In the genomic region with DNA sequence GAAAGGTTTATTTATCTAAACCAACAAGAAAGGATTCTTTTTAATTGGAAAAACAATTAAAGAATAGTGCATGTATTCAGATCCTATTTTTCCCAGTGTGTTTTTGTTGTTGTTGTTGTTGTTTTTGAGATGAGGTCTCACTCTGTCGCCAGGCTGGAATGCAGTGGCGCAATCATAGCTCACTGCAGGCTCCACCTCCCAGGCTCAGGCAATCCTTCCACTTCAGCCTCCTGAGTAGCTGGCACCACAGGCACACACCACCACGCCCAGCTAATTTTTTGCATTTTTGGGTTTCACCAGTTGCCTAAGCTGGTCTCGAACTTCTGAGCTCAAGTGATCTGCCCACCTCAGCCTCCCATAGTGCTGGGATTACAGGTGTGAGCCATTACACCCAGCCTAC, we compare ENCODE assay signal across 26 cellular contexts. TPM values are rescaled to one million over a fixed set of nuclear protein-coding genes. Genes with fewer than 3 reads are reported as not detected.
DNase-seq lines count a peak whose midpoint lies in the region; FAIRE-seq and TF ChIP-seq lines count a peak whose summit lies in the region.
"Had no signal": no experiment of that assay in that cellular context is flagged by ENCODE, and none has a peak within 500 bp of the region (broad histone marks: within the 10 kb centered on the region; RNA-seq: fewer than 3 reads in every experiment).

No MANE protein-coding gene starts in this region.

- DNase-seq in AG10803 (ENCODE audit: low read depth) (peak; percentile 47), LoVo (ENCODE audit: low spot score) (peak; percentile 43), H1 (ENCODE audit: low read depth in 1 of 2, low spot score in 2 of 2) (no peak), UCSD-AML1 (lab: John Stamatoyannopoulos, UW; ENCODE audit: unreplicated experiment) (no peak), COLO668 (lab: John Stamatoyannopoulos, UW; ENCODE audit: unreplicated experiment) (no peak)
- no peak for DNase-seq in activated naive CD4-positive, alpha-beta T cell treated with Interleukin-2 at 50 U/mL for 16 hours
- no peak for DNase-seq in activated naive CD4-positive, alpha-beta T cell treated with anti-CD3 and anti-CD28 coated beads for 36 hours
- DNase-seq: activated B cell treated with CpG ODN at 0.5 μM for 24 hours; activated CD4-positive, alpha-beta memory T cell treated with anti-CD3 and anti-CD28 coated beads for 36 hours; activated effector memory CD4-positive, alpha-beta T cell treated with anti-CD3 and anti-CD28 coated beads, Interleukin-2, amount 50 U/mL, for 16 hours; activated T-cell treated with anti-CD3 and anti-CD28 coated beads for 4 hours; DMS 273 treated with DMSO at 0.1 percent for 48 hours; immature natural killer cell; left ventricle myocardium inferior; midbrain; NCI-H1417; NCI-H510A treated with DMSO at 0.1 percent for 48 hours; nephron progenitor cell; stimulated activated CD8-positive, alpha-beta memory T cell treated with anti-CD3 and anti-CD28 coated beads, Interleukin-4, amount 100 ng/mL, for 48 hours had no signal

- peaks cover 0 to 4% (median 0%) of the 10 kb centered on the region in 4 experiments; a peak in 3 of 7 replicates for H3K4me1 ChIP-seq in H1 (replicated peaks in 1 of 4; ENCODE audit: control insufficient read depth in 3 of 4, insufficient read depth in 4 of 4, low read length in 3 of 4)

- peaks cover 16% of the 10 kb centered on the region for H3K4me1 Mint-ChIP-seq in nephron
- H3K4me1 Mint-ChIP-seq in activated naive CD4-positive, alpha-beta T cell treated with anti-CD3 and anti-CD28 coated beads for 36 hours (ENCODE audit: low read depth) = no peaks in the 10 kb centered on the region
- H3K4me1 Mint-ChIP-seq: immature natural killer cell had no signal

- no peak overlapping the region for H2AK5ac ChIP-seq in H1 (ENCODE audit: low read depth, low read length)

- FAIRE-seq in H1 (lab: Jason Lieb, UNC) = no peak
- FAIRE-seq: G401.6 had no signal

- H3K36me3 Mint-ChIP-seq in nephron (ENCODE audit: low read depth) = no peaks in the 10 kb centered on the region
- H3K36me3 Mint-ChIP-seq in activated naive CD4-positive, alpha-beta T cell treated with anti-CD3 and anti-CD28 coated beads for 36 hours (ENCODE audit: low read depth) = no peaks in the 10 kb centered on the region
- H3K36me3 Mint-ChIP-seq: activated CD4-positive, alpha-beta memory T cell treated with anti-CD3 and anti-CD28 coated beads for 36 hours; immature natural killer cell had no signal

- peak overlapping the region in 2 of 3 experiments; percentile 27 to 72 for H3K27ac Mint-ChIP-seq in nephron
- no peak overlapping the region for H3K27ac Mint-ChIP-seq in activated naive CD4-positive, alpha-beta T cell treated with anti-CD3 and anti-CD28 coated beads for 36 hours
- H3K27ac Mint-ChIP-seq: activated B cell treated with CpG ODN at 0.5 μM for 24 hours; activated CD4-positive, alpha-beta memory T cell treated with anti-CD3 and anti-CD28 coated beads for 36 hours; HFFc6; immature natural killer cell had no signal

- no peak overlapping the region for H3K18ac ChIP-seq in H1 (ENCODE audit: extremely low read depth, low read length)

- no peak for TF ChIP-seq EP300 in H1 (IDR thresholded peaks at IDR 0.05; ENCODE audit: borderline replicate concordance in 1 of 2, low read depth in 2 of 2, low read length in 2 of 2)

- H2BK15ac ChIP-seq in H1 (ENCODE audit: low read length) = no peak overlapping the region

- H4K8ac ChIP-seq in H1 (ENCODE audit: extremely low read depth, insufficient read depth, low read length) = no peak overlapping the region; the same call in 1 of the 2 replicates

- TF ChIP-seq CTCF in AG10803 (conservative IDR thresholded peaks at IDR 0.05; ENCODE audit: low read length) (no peak), H1 (IDR thresholded peaks at IDR 0.05; ENCODE audit: control extremely low read depth in 1 of 3, insufficient read depth in 1 of 3, low read depth in 1 of 3, low read length in 3 of 3) (no peak), nephron (IDR thresholded peaks at IDR 0.05; ENCODE audit: unreplicated experiment in 3 of 3) (no peak)

- POLR2A ChIA-PET in H1 (lab: Charles Lee; ENCODE audit: partially characterized antibody) = no interaction called here

- no peaks in the 10 kb centered on the region for H3K36me3 ChIP-seq in H1 (ENCODE audit: control insufficient read depth in 2 of 4, insufficient read depth in 4 of 4, low read length in 3 of 4)
- H3K36me3 ChIP-seq: adrenal gland, left ventricle myocardium inferior had no signal

- no peak overlapping the region for H3K56ac ChIP-seq in H1 (replicated peaks; ENCODE audit: insufficient read length, low read depth, low read length)

- H3K9me3 Mint-ChIP-seq in nephron = no peaks in the 10 kb centered on the region
- H3K9me3 Mint-ChIP-seq in activated naive CD4-positive, alpha-beta T cell treated with anti-CD3 and anti-CD28 coated beads for 36 hours = no peaks in the 10 kb centered on the region
- H3K9me3 Mint-ChIP-seq: activated B cell treated with CpG ODN at 0.5 μM for 24 hours; activated CD4-positive, alpha-beta memory T cell treated with anti-CD3 and anti-CD28 coated beads for 36 hours; HFFc6; immature natural killer cell; nephron progenitor cell had no signal

- no peak overlapping the region; the same call in 1 of the 2 replicates for H2BK5ac ChIP-seq in H1 (ENCODE audit: low read depth, low read length)

- no peak overlapping the region for H4K5ac ChIP-seq in H1 (ENCODE audit: insufficient read length, low read depth, low read length)

- 0 out of 2 replicates have a peak overlapping the region, but pooled peaks have one; percentile 84 for H2BK12ac ChIP-seq in H1 (ENCODE audit: low read depth, low read length)

- peaks cover 5% of the 10 kb centered on the region for H3K27me3 Mint-ChIP-seq in nephron (ENCODE audit: low read depth)
- no peaks in the 10 kb centered on the region for H3K27me3 Mint-ChIP-seq in activated naive CD4-positive, alpha-beta T cell treated with anti-CD3 and anti-CD28 coated beads for 36 hours (ENCODE audit: low read depth)
- H3K27me3 Mint-ChIP-seq: activated CD4-positive, alpha-beta memory T cell treated with anti-CD3 and anti-CD28 coated beads for 36 hours had no signal

- H3K27ac ChIP-seq in H1 (ENCODE audit: low read depth, low read length) = no peak overlapping the region
- H3K27ac ChIP-seq: adrenal gland, coronary artery, left ventricle myocardium inferior, RWPE1 had no signal

- no peak overlapping the region for H4K91ac ChIP-seq in H1 (replicated peaks; ENCODE audit: insufficient read length, low read length)

- CTCF ChIA-PET in H1 (lab: Charles Lee; ENCODE audit: partially characterized antibody) = interaction anchor here (0.7 to 10.4 kb wide), 18 partner anchors 13 to 519 kb away, joined by 3 to 154 read pairs (median 5); a partner anchor contains a TSS
- CTCF ChIA-PET in activated naive CD4-positive, alpha-beta T cell treated with anti-CD3 and anti-CD28 coated beads for 36 hours (lab: Charles Lee) = interaction anchor here (0.9 to 3.7 kb wide), 8 partner anchors 14 to 183 kb away, joined by 3 to 41 read pairs (median 3); a partner anchor contains a TSS

- H3K4me3 ChIP-seq in AG10803 (ENCODE audit: low read length) = no peak overlapping the region
- no peak overlapping the region for H3K4me3 ChIP-seq in H1 (ENCODE audit: extremely low read depth in 1 of 4, insufficient read depth in 2 of 4, low read depth in 3 of 4, low read length in 4 of 4)
- H3K4me3 ChIP-seq: adrenal gland, coronary artery, left ventricle myocardium inferior had no signal

- no peak overlapping the region for H3K4me3 Mint-ChIP-seq in nephron
- no peak overlapping the region for H3K4me3 Mint-ChIP-seq in activated naive CD4-positive, alpha-beta T cell treated with anti-CD3 and anti-CD28 coated beads for 36 hours
- H3K4me3 Mint-ChIP-seq: activated B cell treated with CpG ODN at 0.5 μM for 24 hours; activated CD4-positive, alpha-beta memory T cell treated with anti-CD3 and anti-CD28 coated beads for 36 hours; immature natural killer cell; nephron progenitor cell had no signal

- H2AFZ ChIP-seq in H1 (ENCODE audit: low read length) = no peak overlapping the region

- no peak for TF ChIP-seq RAD21 in H1 (IDR thresholded peaks at IDR 0.05 in 1 of 2, conservative IDR thresholded peaks at IDR 0.05 in 1 of 2; ENCODE audit: low read depth in 2 of 2, low read length in 2 of 2)

- TF ChIP-seq POLR2A in H1 (IDR thresholded peaks at IDR 0.05; ENCODE audit: control extremely low read depth in 1 of 2, low read depth in 2 of 2, low read length in 2 of 2) = no peak

- no peak overlapping the region for H2BK20ac ChIP-seq in H1 (ENCODE audit: low read length)

- H3K79me2 ChIP-seq in H1 (ENCODE audit: control insufficient read depth in 1 of 2, insufficient read depth in 2 of 2, low read length in 2 of 2) = no peaks in the 10 kb centered on the region

- H3K27me3 ChIP-seq in H1 (replicated peaks in 1 of 4; ENCODE audit: control insufficient read depth in 3 of 4, extremely low read depth in 1 of 4, insufficient read depth in 3 of 4, low read length in 3 of 4) = no peaks in the 10 kb centered on the region
- H3K27me3 ChIP-seq: adrenal gland had no signal

- no peak overlapping the region for H3K4me2 ChIP-seq in H1 (ENCODE audit: insufficient read depth in 1 of 2, low read depth in 2 of 2, low read length in 2 of 2)

- H4K20me1 ChIP-seq in H1 (replicated peaks in 1 of 2; ENCODE audit: control insufficient read depth in 1 of 2, insufficient read depth in 2 of 2, low read length in 2 of 2) = no peaks in the 10 kb centered on the region

- WGBS in H1 (ENCODE audit: extremely low coverage in 1 of 2, insufficient coverage in 1 of 2, insufficient read length in 1 of 2, insufficient replicate concordance in 2 of 2, low coverage in 1 of 2, low lambda C conversion rate in 2 of 2, missing lambda C conversion rate in 1 of 2), 2 experiments = 90% methylated on average over 4 of the region's 4 CpGs; no CpG with 5 or more reads in 1 of the 2 experiments

- H3K9me3 ChIP-seq in H1 (ENCODE audit: insufficient read depth in 2 of 2, low read depth in 1 of 2, low read length in 1 of 2) = no peaks in the 10 kb centered on the region
- H3K9me3 ChIP-seq: adrenal gland, left ventricle myocardium inferior had no signal

- H3K4ac ChIP-seq in H1 (replicated peaks; ENCODE audit: insufficient read length, low read depth, low read length) = no peak overlapping the region

- no peak overlapping the region for H3K14ac ChIP-seq in H1 (ENCODE audit: insufficient read length)

- H3K23ac ChIP-seq in H1 (ENCODE audit: insufficient read length) = no peak overlapping the region

- no peak overlapping the region for H3K9ac ChIP-seq in H1 (replicated peaks in 1 of 4; ENCODE audit: extremely low read depth in 1 of 4, low read depth in 3 of 4, low read length in 3 of 4)

- H3K79me1 ChIP-seq in H1 (ENCODE audit: low read depth, low read length) = no peaks in the 10 kb centered on the region

- intact Hi-C loops in activated naive CD4-positive, alpha-beta T cell treated with anti-CD3 and anti-CD28 coated beads for 36 hours (cut with micrococcal nuclease) = loop anchor here (10.0 kb wide), 1 partner anchor 1069 kb away; no protein-coding TSS in a partner anchor

- H3K23me2 ChIP-seq in H1 (ENCODE audit: low read depth, low read length) = no peaks in the 10 kb centered on the region

- H2BK120ac ChIP-seq in H1 (replicated peaks; ENCODE audit: low read depth, low read length) = no peak overlapping the region

RNA-seq across cellular contexts. Expression of a gene that starts 22.1 kb away (rescaled TPM):
- 19.7 and 22.9 TPM in 2 replicates for total RNA-seq in H1 (2021; fragmentation: NEBNext Ultra II Directional; extraction: Animal tissue kit (Norgen Biotek cat#: 25700))
- polyA plus RNA-seq in H1 (2011; rRNA removed) = 6.9 and 8.4 TPM in 2 replicates
- 15.0 TPM for polyA plus RNA-seq in H1 (2011; cell fraction: cytosol; rRNA removed)
- polyA plus RNA-seq in H1 (2011; cell fraction: nucleus; rRNA removed) = 5.8 TPM
- polyA plus RNA-seq in H1 (2012, experiment 1 of 2) = 17.6 to 25.2 TPM (median 19.4 TPM) in 4 replicates
- polyA plus RNA-seq in H1 (2012, experiment 2 of 2) = 1.6 TPM
- 11.2 TPM for polyA plus RNA-seq in H1 (2013, experiment 1 of 2)
- 11.3 TPM for polyA plus RNA-seq in H1 (2013, experiment 2 of 2)
- 15.9 and 16.6 TPM in 2 replicates for polyA minus RNA-seq in H1 (2011; rRNA and poly(A)+ RNA removed)
- polyA minus RNA-seq in H1 (2011; cell fraction: cytosol; rRNA and poly(A)+ RNA removed) = 15.5 TPM
- polyA minus RNA-seq in H1 (2011; cell fraction: nucleus; rRNA and poly(A)+ RNA removed) = 11.2 TPM
- 10 to 100 TPM; 60.8 to 62.3 TPM for total RNA-seq in activated naive CD4-positive, alpha-beta T cell treated with anti-CD3 and anti-CD28 coated beads for 36 hours
- total RNA-seq: ureter had no signal

Comparison
In these comparisons a context has a peak if more than half of its experiments do, and no peak if none do; other contexts are left out.
1. DNase-seq: peak in AG10803 (single experiment) and LoVo (single experiment); none in H1 (0 of 2), UCSD-AML1 (single experiment), activated naive CD4-positive, alpha-beta T cell treated with Interleukin-2 at 50 U/mL for 16 hours (single experiment), COLO668 (single experiment) and activated naive CD4-positive, alpha-beta T cell treated with anti-CD3 and anti-CD28 coated beads for 36 hours (single experiment).